Comparison of ENCODE assay signal across 8 cellular contexts in the genomic region with DNA sequence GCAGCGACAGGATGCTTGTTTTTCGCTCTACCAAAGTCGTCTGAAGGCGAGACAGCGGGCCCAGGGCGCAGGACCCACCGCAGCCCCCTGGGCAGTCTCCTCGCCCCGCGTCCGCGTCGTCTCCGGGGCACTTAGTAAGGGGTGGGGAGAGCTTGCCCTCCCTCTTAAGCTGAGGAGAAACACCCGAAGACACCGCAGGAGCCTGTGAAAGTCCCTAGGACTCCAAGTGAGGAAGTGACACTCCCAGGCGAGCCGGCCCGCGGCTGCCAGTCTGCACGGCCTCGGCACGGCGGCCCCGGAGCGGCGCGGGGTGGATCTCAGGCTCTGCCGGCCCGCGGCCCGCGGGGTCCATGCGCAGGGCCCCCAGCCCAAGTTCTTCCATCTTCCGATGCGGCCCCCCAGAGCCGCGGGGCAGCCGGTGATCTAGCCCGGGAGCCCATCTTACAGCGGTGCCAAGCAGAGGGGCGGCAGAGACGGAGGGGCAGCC. TPM values are rescaled to one million over a fixed set of nuclear protein-coding genes. Genes with fewer than 3 reads are reported as not detected.
DNase-seq lines count a peak whose midpoint lies in the region; ATAC-seq and TF ChIP-seq lines count a peak whose summit lies in the region.

No MANE protein-coding gene starts in this region.

- peak overlapping the region; percentile 86 for H3K4me3 ChIP-seq in duodenal mucosa (ENCODE audit: low read depth in 1 of 2, low read length in 2 of 2)

- peak; percentile 63 for ATAC-seq in GM21529 (IDR thresholded peaks at IDR 0.05; ENCODE audit: unreplicated experiment)

- H3K27me3 ChIP-seq in duodenal mucosa (ENCODE audit: control insufficient read depth in 1 of 2, insufficient read depth in 2 of 2, low read length in 2 of 2) = no peaks in the 10 kb centered on the region

- in situ Hi-C loops in G401 (cut with HindIII; ENCODE audit: low sequenced_read_pairs) = no loop called here

- H3K36me3 Mint-ChIP-seq in IgD-negative memory B cell (peaks cover 3% of the 10 kb centered on the region), mesothelial cell of epicardium (no peaks in the 10 kb centered on the region)

- peak overlapping the region; percentile 98 to 99 (median 98) for H3K27ac Mint-ChIP-seq in IgD-negative memory B cell
- H3K27ac Mint-ChIP-seq in mesothelial cell of epicardium = peak overlapping the region; percentile 89

- H3K4me3 Mint-ChIP-seq in IgD-negative memory B cell = peak overlapping the region; percentile 90 to 98 (median 98)
- peak overlapping the region; percentile 85 for H3K4me3 Mint-ChIP-seq in mesothelial cell of epicardium

- DNase-seq in G401 (ENCODE audit: low spot score) (peak; percentile 12), mesothelial cell of epicardium (ENCODE audit: low spot score in 2 of 2, unreplicated experiment in 2 of 2) (peak in 1 of 2 experiments; percentile 64), cortex of kidney (lab: John Stamatoyannopoulos, UW) (no peak)
- DNase-seq in activated CD4-positive, alpha-beta T cell treated with anti-CD3 and anti-CD28 coated beads for 1 hour = peak; percentile 45
- DNase-seq in stimulated activated CD8-positive, alpha-beta memory T cell treated with anti-CD3 and anti-CD28 coated beads, Interleukin-7, amount 100 ng/mL, for 1 hour (ENCODE audit: low read depth in 2 of 2) = peak; percentile 30 to 42

- no peaks in the 10 kb centered on the region for H3K36me3 ChIP-seq in duodenal mucosa (ENCODE audit: control insufficient read depth in 1 of 2, insufficient read depth in 2 of 2, low read length in 2 of 2)

- no peak for TF ChIP-seq CTCF in mesothelial cell of epicardium (IDR thresholded peaks at IDR 0.05; ENCODE audit: unreplicated experiment)

- H3K4me1 ChIP-seq in duodenal mucosa (ENCODE audit: control insufficient read depth in 1 of 2, insufficient read depth in 2 of 2, low read length in 2 of 2) = peaks cover 12 to 27% of the 10 kb centered on the region in 2 donors

- peak overlapping the region; percentile 79 for H3K27ac ChIP-seq in duodenal mucosa (ENCODE audit: low read depth, low read length)

- H3K9ac ChIP-seq in duodenal mucosa (ENCODE audit: low read depth in 1 of 2, low read length in 2 of 2) = peak overlapping the region; percentile 48 to 79

- H3K9me3 Mint-ChIP-seq in IgD-negative memory B cell (no peaks in the 10 kb centered on the region), mesothelial cell of epicardium (no peaks in the 10 kb centered on the region)

- H3K9me3 ChIP-seq in duodenal mucosa (ENCODE audit: control insufficient read depth in 1 of 2, low read length in 2 of 2) = no peaks in the 10 kb centered on the region

- H3K4me1 Mint-ChIP-seq in IgD-negative memory B cell (peaks cover 45 to 52% (median 51%) of the 10 kb centered on the region in 3 donors), mesothelial cell of epicardium (peaks cover 59% of the 10 kb centered on the region)

- no peaks in the 10 kb centered on the region for H3K27me3 Mint-ChIP-seq in IgD-negative memory B cell
- H3K27me3 Mint-ChIP-seq in mesothelial cell of epicardium (ENCODE audit: low read depth) = no peaks in the 10 kb centered on the region

RNA-seq across cellular contexts. Expression of a gene that starts 0.3 kb away (rescaled TPM):
- total RNA-seq in G401 (2014; rRNA removed; shearing (Covaris generic)) = not detected in 2 replicates
- polyA plus RNA-seq in IgD-negative memory B cell = 9.0 TPM
- total RNA-seq in mesothelial cell of epicardium = 9.1 to 9.7 TPM (median 9.2 TPM) in 3 replicates

RNA-seq across cellular contexts. Expression of a gene that starts 53.8 kb away (rescaled TPM):
- 8.7 and 17.8 TPM in 2 replicates for total RNA-seq in G401 (2014; rRNA removed; shearing (Covaris generic))
- polyA plus RNA-seq in IgD-negative memory B cell = 8.7 TPM
- 20.2 to 24.2 TPM (median 23.1 TPM) in 3 replicates for total RNA-seq in mesothelial cell of epicardium

Comparison
In these comparisons a context has a peak if more than half of its experiments do, and no peak if none do; other contexts are left out.
1. RNA of a gene that starts 0.3 kb away (total RNA-seq): 9.1 to 9.7 TPM in mesothelial cell of epicardium; not detected in G401; every median in the first group is over 10 times any median in the second.